In genomic region chr2:98608118-98608961, GRCh38 we compare ENCODE assay signal across 8 cellular contexts. TPM values are rescaled to one million over a fixed set of nuclear protein-coding genes. Genes with fewer than 3 reads are reported as not detected.
DNase-seq lines count a peak whose midpoint lies in the region; ATAC-seq and TF ChIP-seq lines count a peak whose summit lies in the region.

Gene COA5 (minus strand): TSS chr2:98608512. CDS start chr2:98608405, 107 bp downstream.
Gene UNC50 (plus strand): TSS chr2:98608589. CDS start chr2:98609760, 1,171 bp downstream.

- CTCF ChIA-PET in activated CD4-positive, alpha-beta memory T cell treated with anti-CD3 and anti-CD28 coated beads for 36 hours (lab: Charles Lee) = interaction anchor here (0.6 to 2.1 kb wide), 7 partner anchors 26 to 224 kb away, joined by 3 to 6 read pairs (median 5); no protein-coding TSS in a partner anchor

- peak within 1 kb of the TSS; percentile 92 for H3K4me3 ChIP-seq in CD4-positive, CD25-positive, alpha-beta regulatory T cell (ENCODE audit: low read depth, low read length)
- peak within 1 kb of the TSS; percentile 93 to 96 for H3K4me3 ChIP-seq in duodenal mucosa (ENCODE audit: low read depth in 1 of 2, low read length in 2 of 2)
- H3K4me3 ChIP-seq in lower leg skin (ENCODE audit: low read depth, poor library complexity, severe bottlenecking) = peak within 1 kb of the TSS; percentile 83

- WGBS in lower leg skin, 2 donors = 0% methylated on average over 18 to 86 of the region's 92 CpGs

- H3K9me3 ChIP-seq in CD4-positive, CD25-positive, alpha-beta regulatory T cell (ENCODE audit: control insufficient read depth in 2 of 2, low read length in 2 of 2) = no peaks in the 10 kb centered on the region
- no peaks in the 10 kb centered on the region for H3K9me3 ChIP-seq in duodenal mucosa (ENCODE audit: control insufficient read depth in 1 of 2, low read length in 2 of 2)

- peaks cover 51% of the 10 kb centered on the region for H3K4me1 ChIP-seq in CD4-positive, CD25-positive, alpha-beta regulatory T cell (ENCODE audit: control insufficient read depth, insufficient read depth, low read length, poor library complexity, severe bottlenecking)
- peaks cover 34% of the 10 kb centered on the region in 2 donors for H3K4me1 ChIP-seq in duodenal mucosa (ENCODE audit: control insufficient read depth in 1 of 2, insufficient read depth in 2 of 2, low read length in 2 of 2)

- H3K9ac ChIP-seq in duodenal mucosa (ENCODE audit: low read depth in 1 of 2, low read length in 2 of 2) = peak within 1 kb of the TSS; percentile 93 to 97

- peaks cover 13% of the 10 kb centered on the region for H3K36me3 ChIP-seq in CD4-positive, CD25-positive, alpha-beta regulatory T cell (ENCODE audit: control insufficient read depth, insufficient read depth, low read length)
- H3K36me3 ChIP-seq in duodenal mucosa (ENCODE audit: control insufficient read depth in 1 of 2, insufficient read depth in 2 of 2, low read length in 2 of 2) = peaks cover 6 to 23% of the 10 kb centered on the region in 2 donors

- ATAC-seq in CD4-positive, CD25-positive, alpha-beta regulatory T cell (ENCODE audit: low read depth in 2 of 2) = peak; percentile 90
- ATAC-seq in GM19452 (IDR thresholded peaks at IDR 0.05; ENCODE audit: unreplicated experiment) = peak; percentile 84

- DNase-seq in CD4-positive, CD25-positive, alpha-beta regulatory T cell = peak; percentile 85 to 96 (median 88)
- DNase-seq in HK-2 (ENCODE audit: unreplicated experiment) = peak; percentile 90
- peak; percentile 25 for DNase-seq in NCI-H82 treated with DMSO at 0.1 percent for 48 hours (lab: John Stamatoyannopoulos, UW; ENCODE audit: unreplicated experiment)
- DNase-seq in activated CD4-positive, alpha-beta memory T cell treated with anti-CD3 and anti-CD28 coated beads for 36 hours = peak; percentile 94
- DNase-seq in lower leg skin (ENCODE audit: low spot score in 2 of 2) = peak; percentile 84 to 97
- DNase-seq in stimulated activated CD4-positive, alpha-beta T cell treated with anti-CD3 and anti-CD28 coated beads, Interleukin-4, amount 100 ng/mL, for 4 hours = peak; percentile 85 to 91

- no peaks in the 10 kb centered on the region for H3K9me3 Mint-ChIP-seq in CD4-positive, CD25-positive, alpha-beta regulatory T cell
- H3K9me3 Mint-ChIP-seq in activated CD4-positive, alpha-beta memory T cell treated with anti-CD3 and anti-CD28 coated beads for 36 hours = no peaks in the 10 kb centered on the region

- H3K27ac Mint-ChIP-seq in CD4-positive, CD25-positive, alpha-beta regulatory T cell = peak within 1 kb of the TSS; percentile 92 to 98 (median 97)
- H3K27ac Mint-ChIP-seq in activated CD4-positive, alpha-beta memory T cell treated with anti-CD3 and anti-CD28 coated beads for 36 hours = peak within 1 kb of the TSS; percentile 82

- peaks cover 22% of the 10 kb centered on the region for H3K36me3 Mint-ChIP-seq in CD4-positive, CD25-positive, alpha-beta regulatory T cell
- peaks cover 28% of the 10 kb centered on the region for H3K36me3 Mint-ChIP-seq in activated CD4-positive, alpha-beta memory T cell treated with anti-CD3 and anti-CD28 coated beads for 36 hours

- no peaks in the 10 kb centered on the region for H3K27me3 Mint-ChIP-seq in CD4-positive, CD25-positive, alpha-beta regulatory T cell
- no peaks in the 10 kb centered on the region for H3K27me3 Mint-ChIP-seq in activated CD4-positive, alpha-beta memory T cell treated with anti-CD3 and anti-CD28 coated beads for 36 hours

- H3K4me3 Mint-ChIP-seq in CD4-positive, CD25-positive, alpha-beta regulatory T cell = peak within 1 kb of the TSS; percentile 91 to 96 (median 94)
- H3K4me3 Mint-ChIP-seq in activated CD4-positive, alpha-beta memory T cell treated with anti-CD3 and anti-CD28 coated beads for 36 hours = peak within 1 kb of the TSS; percentile 92

- intact Hi-C loops in activated CD4-positive, alpha-beta memory T cell treated with anti-CD3 and anti-CD28 coated beads for 36 hours (cut with micrococcal nuclease) = loop anchor here (1.0 to 2.0 kb wide), 2 partner anchors 122 to 728 kb away; partner anchors contain the start of genes MGAT4A and TXNDC9
- intact Hi-C loops in lower leg skin (cut with DNase I; ENCODE audit: low total_unique reads) = no loop called here

- H3K4me1 Mint-ChIP-seq in CD4-positive, CD25-positive, alpha-beta regulatory T cell = peaks cover 32 to 76% (median 57%) of the 10 kb centered on the region in 4 donors
- peaks cover 61% of the 10 kb centered on the region for H3K4me1 Mint-ChIP-seq in activated CD4-positive, alpha-beta memory T cell treated with anti-CD3 and anti-CD28 coated beads for 36 hours (ENCODE audit: low read depth)

- TF ChIP-seq POLR2A in lower leg skin (IDR thresholded peaks at IDR 0.05) = peak in 1 of 2 donors; percentile 51

- no peak for TF ChIP-seq CTCF in lower leg skin (IDR thresholded peaks at IDR 0.05)

- POLR2A ChIA-PET in activated CD4-positive, alpha-beta memory T cell treated with anti-CD3 and anti-CD28 coated beads for 36 hours (lab: Charles Lee) = interaction anchor here (0.7 to 0.9 kb wide), 2 partner anchors 29 to 122 kb away, joined by 3 to 4 read pairs; partner anchors contain the start of gene MGAT4A

- H3K27ac ChIP-seq in CD4-positive, CD25-positive, alpha-beta regulatory T cell (ENCODE audit: insufficient read depth, low read length, poor library complexity, severe bottlenecking) = peak within 1 kb of the TSS; percentile 89
- peak within 1 kb of the TSS; percentile 93 for H3K27ac ChIP-seq in duodenal mucosa (ENCODE audit: low read depth, low read length)

- H3K27me3 ChIP-seq in CD4-positive, CD25-positive, alpha-beta regulatory T cell (ENCODE audit: control insufficient read depth, insufficient read depth, low read length) = no peaks in the 10 kb centered on the region
- H3K27me3 ChIP-seq in duodenal mucosa (ENCODE audit: control insufficient read depth in 1 of 2, insufficient read depth in 2 of 2, low read length in 2 of 2) = no peaks in the 10 kb centered on the region

RNA-seq across cellular contexts. Expression of gene COA5, which starts in this region (rescaled TPM):
- 20.4 TPM for total RNA-seq in CD4-positive, CD25-positive, alpha-beta regulatory T cell
- 10 to 100 TPM; 32.6 to 40.7 (median 38.6) TPM for polyA plus RNA-seq in CD4-positive, CD25-positive, alpha-beta regulatory T cell
- 10 to 100 TPM; 26.7 to 28.5 TPM for total RNA-seq in activated CD4-positive, alpha-beta memory T cell treated with anti-CD3 and anti-CD28 coated beads for 36 hours
- 10 to 100 TPM; 14.3 to 31.3 (median 29.0) TPM for total RNA-seq in lower leg skin

RNA-seq across cellular contexts. Expression of gene UNC50, which starts in this region (rescaled TPM):
- 17.8 TPM for total RNA-seq in CD4-positive, CD25-positive, alpha-beta regulatory T cell
- polyA plus RNA-seq in CD4-positive, CD25-positive, alpha-beta regulatory T cell = 10 to 100 TPM; 44.9 to 58.6 (median 48.4) TPM
- 10 to 100 TPM; 33.4 to 36.2 TPM for total RNA-seq in activated CD4-positive, alpha-beta memory T cell treated with anti-CD3 and anti-CD28 coated beads for 36 hours
- 10 to 100 TPM; 38.1 to 52.0 (median 44.2) TPM for total RNA-seq in lower leg skin

Comparison
In these comparisons a context has a peak if more than half of its experiments do, and no peak if none do; other contexts are left out.
1. Peak in every context shown above with its lines: DNase-seq, ATAC-seq, H3K4me3 ChIP-seq and H3K27ac ChIP-seq.
2. DNase-seq: peak in every context shown above with its lines; median percentile 94 in activated CD4-positive, alpha-beta memory T cell treated with anti-CD3 and anti-CD28 coated beads for 36 hours; 90 in lower leg skin; 90 in HK-2; 88 in CD4-positive, CD25-positive, alpha-beta regulatory T cell; 88 in stimulated activated CD4-positive, alpha-beta T cell treated with anti-CD3 and anti-CD28 coated beads, Interleukin-4, amount 100 ng/mL, for 4 hours; 25 in NCI-H82 treated with DMSO at 0.1 percent for 48 hours.